Comparison of ENCODE assay signal across 20 cellular contexts in genomic region chr13:41981961-41982723, GRCh38. TPM values are rescaled to one million over a fixed set of nuclear protein-coding genes. Genes with fewer than 3 reads are reported as not detected.
DNase-seq lines count a peak whose midpoint lies in the region; ATAC-seq and TF ChIP-seq lines count a peak whose summit lies in the region.
"Had no signal": no experiment of that assay in that cellular context is flagged by ENCODE, and none has a peak within 500 bp of the region (broad histone marks: within the 10 kb centered on the region; RNA-seq: fewer than 3 reads in every experiment).

No MANE protein-coding gene starts in this region.

- H3K9me2 ChIP-seq in SK-N-SH, result no peaks in the 10 kb centered on the region

- H3K79me2 ChIP-seq in SK-N-SH (ENCODE audit: insufficient read depth) (no peaks in the 10 kb centered on the region), mammary epithelial cell (ENCODE audit: insufficient read depth, low read length) (no peaks in the 10 kb centered on the region)

- POLR2A ChIA-PET in SK-N-SH (lab: Yijun Ruan, JAX), result no interaction called here

- no peak for TF ChIP-seq POLR2A in vagina (IDR thresholded peaks at IDR 0.05)

- TF ChIP-seq EP300 in SK-N-SH (IDR thresholded peaks at IDR 0.05; ENCODE audit: borderline replicate concordance in 1 of 2, low read depth in 1 of 2, low read length in 1 of 2), result no peak

- no peak overlapping the region for H3K27ac ChIP-seq in SK-N-SH (ENCODE audit: low read depth in 2 of 2, low read length in 1 of 2)
- H3K27ac ChIP-seq in mammary epithelial cell (ENCODE audit: insufficient read depth, low read depth, low read length), result no peak overlapping the region
- H3K27ac ChIP-seq in vagina, result no peak overlapping the region
- H3K27ac ChIP-seq in right cardiac atrium (ENCODE audit: low read length), result no peak overlapping the region
- H3K27ac ChIP-seq: Peyer's patch, SK-N-MC had no signal

- ATAC-seq in SK-N-SH treated with all-trans-retinoic acid at 6 μM for 48 hours, result no peak
- ATAC-seq in right cardiac atrium, result no peak
- ATAC-seq in GM19463 (IDR thresholded peaks at IDR 0.05; ENCODE audit: unreplicated experiment), result no peak
- ATAC-seq: GM23338, K562 had no signal

- H3K4me1 ChIP-seq in SK-N-SH (ENCODE audit: control insufficient read depth in 1 of 2, insufficient read depth in 2 of 2, low read depth in 1 of 2, low read length in 1 of 2) (peaks cover 6 to 10% of the 10 kb centered on the region in 2 experiments; a peak in 2 of 4 replicates), mammary epithelial cell (ENCODE audit: insufficient read depth, low read length) (peaks cover 11% of the 10 kb centered on the region), vagina (no peaks in the 10 kb centered on the region), right cardiac atrium (ENCODE audit: control insufficient read depth, insufficient read depth, low read length) (peaks cover 2% of the 10 kb centered on the region)
- H3K4me1 ChIP-seq: Peyer's patch had no signal

- BruUV-seq in mammary epithelial cell (replicated peaks; lab: Mats Ljungman, UMichigan), result no TSS peak

- WGBS in SK-N-SH (ENCODE audit: low lambda C conversion rate), result 71% methylated on average over 4 of the region's 4 CpGs
- 83% methylated on average over 4 of the region's 4 CpGs for WGBS in mammary epithelial cell (ENCODE audit: low coverage, missing lambda C conversion rate)
- 88% methylated on average over 4 of the region's 4 CpGs for WGBS in right cardiac atrium

- no peak overlapping the region for H3K9ac ChIP-seq in SK-N-SH
- H3K9ac ChIP-seq in mammary epithelial cell (ENCODE audit: insufficient read depth, low read length), result no peak overlapping the region

- H4K20me1 ChIP-seq in SK-N-SH (ENCODE audit: insufficient read depth) (no peaks in the 10 kb centered on the region), mammary epithelial cell (ENCODE audit: insufficient read depth, low read length) (no peaks in the 10 kb centered on the region)

- CTCF ChIA-PET in SK-N-SH (lab: Yijun Ruan, JAX) (interaction anchor here (0.7 to 1.5 kb wide), 2 partner anchors 19 to 1383 kb away, joined by 3 to 4 read pairs; no protein-coding TSS in a partner anchor), mammary epithelial cell (lab: Charles Lee; ENCODE audit: low non-redundant PET) (no interaction called here)

- H3K4me2 ChIP-seq in SK-N-SH, result no peak overlapping the region
- H3K4me2 ChIP-seq in mammary epithelial cell (ENCODE audit: insufficient read depth, low read depth, low read length), result no peak overlapping the region
- H3K4me2 ChIP-seq: GM23338 had no signal

- H3K9me3 ChIP-seq in SK-N-SH (no peaks in the 10 kb centered on the region), mammary epithelial cell (replicated peaks; ENCODE audit: insufficient read depth, low read length) (no peaks in the 10 kb centered on the region), vagina (no peaks in the 10 kb centered on the region), right cardiac atrium (ENCODE audit: control insufficient read depth, low read length) (no peaks in the 10 kb centered on the region)
- H3K9me3 ChIP-seq: Peyer's patch had no signal

- no peaks in the 10 kb centered on the region for H3K27me3 ChIP-seq in SK-N-SH (ENCODE audit: insufficient read depth)
- no peaks in the 10 kb centered on the region for H3K27me3 ChIP-seq in mammary epithelial cell (ENCODE audit: insufficient read depth, low read length)
- H3K27me3 ChIP-seq in vagina, result no peaks in the 10 kb centered on the region
- H3K27me3 ChIP-seq in right cardiac atrium (ENCODE audit: control insufficient read depth, insufficient read depth), result no peaks in the 10 kb centered on the region
- H3K27me3 ChIP-seq: Peyer's patch had no signal

- dilution Hi-C loops in mammary epithelial cell (cut with HindIII; ENCODE audit: low sequenced_read_pairs), result no loop called here

- intact Hi-C loops in mammary epithelial cell (cut with micrococcal nuclease) (no loop called here), vagina (cut with DNase I) (no loop called here), right cardiac atrium (cut with DNase I) (no loop called here)

- H3K4me3 ChIP-seq in SK-N-SH (ENCODE audit: low read depth in 2 of 2, low read length in 1 of 2) (no peak overlapping the region), mammary epithelial cell (replicated peaks in 1 of 3; ENCODE audit: insufficient read depth in 1 of 3, low read depth in 2 of 3, low read length in 3 of 3) (no peak overlapping the region), fibroblast of villous mesenchyme (ENCODE audit: low read depth, low read length) (no peak overlapping the region), vagina (no peak overlapping the region), right cardiac atrium (ENCODE audit: low read length) (no peak overlapping the region)
- H3K4me3 ChIP-seq: GM23338, K562, Peyer's patch, SK-N-MC had no signal

- H2AFZ ChIP-seq in SK-N-SH (ENCODE audit: low read depth), result no peak overlapping the region
- no peak overlapping the region for H2AFZ ChIP-seq in mammary epithelial cell (ENCODE audit: low read depth, low read length)
- H2AFZ ChIP-seq: GM23338 had no signal

- H3K36me3 ChIP-seq in SK-N-SH (replicated peaks in 1 of 2; ENCODE audit: control insufficient read depth in 1 of 2, insufficient read depth in 2 of 2, low read length in 1 of 2) (no peaks in the 10 kb centered on the region), mammary epithelial cell (ENCODE audit: insufficient read depth, low read length) (no peaks in the 10 kb centered on the region), vagina (no peaks in the 10 kb centered on the region)
- H3K36me3 ChIP-seq: Peyer's patch had no signal

- TF ChIP-seq CTCF in SK-N-SH (IDR thresholded peaks at IDR 0.05) (no peak), mammary epithelial cell (conservative IDR thresholded peaks at IDR 0.05 in 1 of 2, IDR thresholded peaks at IDR 0.05 in 1 of 2; ENCODE audit: extremely low read depth in 1 of 2, insufficient read depth in 1 of 2, low read depth in 1 of 2, low read length in 2 of 2) (no peak), fibroblast of villous mesenchyme (IDR thresholded peaks at IDR 0.05; ENCODE audit: insufficient read depth, low read depth, low read length) (no peak), vagina (IDR thresholded peaks at IDR 0.05) (no peak)

- H3F3A ChIP-seq in SK-N-SH (replicated peaks; ENCODE audit: insufficient read depth), result peaks cover 13% of the 10 kb centered on the region

- no peak for TF ChIP-seq RAD21 in SK-N-SH (IDR thresholded peaks at IDR 0.05; ENCODE audit: low read length)

- in situ Hi-C loops in mammary epithelial cell (cut with MboI; ENCODE audit: low sequenced_read_pairs in 2 of 2), result no loop called here

- DNase-seq in SK-N-SH (no peak), mammary epithelial cell (peak; percentile 37), fibroblast of villous mesenchyme (ENCODE audit: low read depth) (peak; percentile 56), stromal cell of bone marrow (ENCODE audit: low read depth) (peak; percentile 3), vagina (ENCODE audit: extremely low spot score in 2 of 2) (no peak), right cardiac atrium (no peak)
- DNase-seq: 8988T, GDM1, NCI-H1436, NCI-H2029, NCI-H2171 treated with DMSO at 0.1 percent for 48 hours, NCI-H446, NCI-H69, Peyer's patch, SHP77 had no signal

TF ChIP-seq in SK-N-SH treated with all-trans-retinoic acid at 6 μM for 48 hours, 23 proteins besides CTCF, POLR2A, EP300 and RAD21:
- TF ChIP-seq ISL1 (CRISPR knock-in tag; IDR thresholded peaks at IDR 0.05), result peak; percentile 50; the same call in 1 of the 2 replicates
- TF ChIP-seq TCF4 (CRISPR knock-in tag; IDR thresholded peaks at IDR 0.05; ENCODE audit: borderline replicate concordance), result no peak

TF ChIP-seq in SK-N-SH, 30 proteins besides CTCF, POLR2A, EP300 and RAD21 (continues in another document):
- TF ChIP-seq NRF1 (IDR thresholded peaks at IDR 0.05; ENCODE audit: low read depth, low read length), result no peak
- TF ChIP-seq POLR2AphosphoS5 (IDR thresholded peaks at IDR 0.05; ENCODE audit: low read depth, low read length), result no peak
- no peak for TF ChIP-seq GATA2 (CRISPR knock-in tag; IDR thresholded peaks at IDR 0.05)
- no peak for TF ChIP-seq USF2 (IDR thresholded peaks at IDR 0.05; ENCODE audit: borderline replicate concordance, low read depth, low read length)
- TF ChIP-seq ZBTB33 (IDR thresholded peaks at IDR 0.05; ENCODE audit: borderline replicate concordance, low read depth), result no peak
- TF ChIP-seq MXI1 (IDR thresholded peaks at IDR 0.05; ENCODE audit: low read depth, low read length), result no peak

RNA-seq across cellular contexts. Expression of gene VWA8, which starts 21.2 kb away (rescaled TPM):
- polyA plus RNA-seq in SK-N-SH (2012; rRNA removed) (5.5 and 6.3 TPM in 2 replicates), mammary epithelial cell (10.1 TPM), right cardiac atrium (11.7 TPM)
- 7.0 and 7.3 TPM in 2 replicates for polyA plus RNA-seq in SK-N-SH (2012; cell fraction: cytosol; rRNA removed)
- polyA plus RNA-seq in SK-N-SH (2012; cell fraction: nucleus; rRNA removed), result 4.5 and 8.9 TPM in 2 replicates
- total RNA-seq in mammary epithelial cell (10 to 100 TPM; 24.1 to 32.0 TPM), fibroblast of villous mesenchyme (20.9 and 33.2 TPM in 2 replicates), vagina (33.4 TPM), right cardiac atrium (10 to 100 TPM; 33.0 to 41.7 (median 36.0) TPM)
- 62.1 TPM for polyA minus RNA-seq in mammary epithelial cell

Comparison
In these comparisons a context has a peak if more than half of its experiments do, and no peak if none do; other contexts are left out.
1. DNase-seq: peak in mammary epithelial cell (single experiment), fibroblast of villous mesenchyme (single experiment) and stromal cell of bone marrow (single experiment); none in SK-N-SH (single experiment), vagina (0 of 2) and right cardiac atrium (0 of 3).